ENCODE assay signal across 1 cellular context in genomic region chr6:68726307-68726706, GRCh38.
TF ChIP-seq lines count a peak whose summit lies in the region.

No MANE protein-coding gene starts in this region.

TF ChIP-seq in HepG2, 621 proteins besides CTCF, POLR2A, EP300 and RAD21 (continued from another document):
- TF ChIP-seq CHD4 (IDR thresholded peaks at IDR 0.05; ENCODE audit: borderline replicate concordance, low read length) = no peak
